22 cellular contexts compared by ENCODE assay signal in the genomic region with DNA sequence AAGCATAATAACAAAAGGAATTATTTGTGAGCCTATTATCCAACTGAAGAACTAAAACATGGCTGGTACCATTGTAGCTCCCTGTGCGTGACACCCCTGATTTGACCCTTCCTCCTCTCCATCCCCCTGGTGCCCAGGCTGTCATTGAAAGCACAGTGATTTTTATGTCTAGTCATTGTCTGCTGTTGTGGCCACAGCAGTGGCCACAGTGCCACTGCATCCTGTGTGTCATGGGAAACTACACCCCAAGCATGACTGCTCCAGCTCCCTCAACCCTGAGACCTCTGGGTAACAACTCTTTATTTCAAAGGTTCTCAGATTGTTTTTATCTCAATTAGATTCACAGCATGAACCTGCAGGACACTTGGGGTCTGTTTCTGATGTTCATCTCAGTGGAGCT. TPM values are rescaled to one million over a fixed set of nuclear protein-coding genes. Genes with fewer than 3 reads are reported as not detected.
DNase-seq lines count a peak whose midpoint lies in the region; ATAC-seq, FAIRE-seq and TF ChIP-seq lines count a peak whose summit lies in the region.
"Had no signal": no experiment of that assay in that cellular context is flagged by ENCODE, and none has a peak within 500 bp of the region (broad histone marks: within the 10 kb centered on the region; RNA-seq: fewer than 3 reads in every experiment).

No MANE protein-coding gene starts in this region.

- no peak for FAIRE-seq in A549 (lab: Jason Lieb, UNC)
- FAIRE-seq: GM12891 had no signal

- H3K36me3 Mint-ChIP-seq in T-helper 1 cell treated with Interleukin-12 subunit alpha and Interleukin-12 subunit beta and Interleukin-4 antibody, amounts not matched to agents 30 μg/mL and 1 μg/mL, for 36 hours (ENCODE audit: low read depth) = peaks cover 2% of the 10 kb centered on the region
- no peaks in the 10 kb centered on the region for H3K36me3 Mint-ChIP-seq in activated T-helper 17 cell treated with anti-CD3 and anti-CD28 coated beads, Interleukin-2, amount 50 U/mL, for 72 hours (ENCODE audit: low read depth)
- H3K36me3 Mint-ChIP-seq in neural crest cell (ENCODE audit: low read depth) = no peaks in the 10 kb centered on the region
- H3K36me3 Mint-ChIP-seq: CD14-positive monocyte; CD4-positive, alpha-beta memory T cell had no signal

- no peak for DNase-seq in T-helper 1 cell
- no peak for DNase-seq in A549 (ENCODE audit: low read depth in 1 of 2, low spot score in 1 of 2)
- no peak for DNase-seq in neural crest cell (ENCODE audit: low read depth, low spot score)
- no peak for DNase-seq in spleen
- no peak for DNase-seq in NCI-H1930 (lab: John Stamatoyannopoulos, UW)
- DNase-seq: CD4-positive, alpha-beta memory T cell; DMS153; DMS79; GDM1; GM23248 had no signal

- H3K4me1 Mint-ChIP-seq in T-helper 1 cell treated with Interleukin-12 subunit alpha and Interleukin-12 subunit beta and Interleukin-4 antibody, amounts not matched to agents 30 μg/mL and 1 μg/mL, for 36 hours (ENCODE audit: low read depth) = peaks cover 3% of the 10 kb centered on the region
- no peaks in the 10 kb centered on the region for H3K4me1 Mint-ChIP-seq in activated T-helper 17 cell treated with anti-CD3 and anti-CD28 coated beads, Interleukin-2, amount 50 U/mL, for 72 hours
- H3K4me1 Mint-ChIP-seq in neural crest cell = peaks cover 1% of the 10 kb centered on the region
- H3K4me1 Mint-ChIP-seq: CD14-positive monocyte; CD4-positive, alpha-beta memory T cell had no signal

- POLR2A ChIA-PET in A549 (lab: Yijun Ruan, JAX) = no interaction called here

- peak overlapping the region; percentile 76 for H3K27ac Mint-ChIP-seq in T-helper 1 cell treated with Interleukin-12 subunit alpha and Interleukin-12 subunit beta and Interleukin-4 antibody, amounts not matched to agents 30 μg/mL and 1 μg/mL, for 36 hours
- no peak overlapping the region for H3K27ac Mint-ChIP-seq in activated T-helper 17 cell treated with anti-CD3 and anti-CD28 coated beads, Interleukin-2, amount 50 U/mL, for 72 hours
- H3K27ac Mint-ChIP-seq in neural crest cell (ENCODE audit: unreplicated experiment) = peak overlapping the region; percentile 73
- H3K27ac Mint-ChIP-seq: CD14-positive monocyte had no signal

- no peak for TF ChIP-seq CTCF in A549 (IDR thresholded peaks at IDR 0.05)
- TF ChIP-seq CTCF in neural crest cell (conservative IDR thresholded peaks at IDR 0.05) = no peak
- no peak for TF ChIP-seq CTCF in spleen (IDR thresholded peaks at IDR 0.05 in 8 of 11, conservative IDR thresholded peaks at IDR 0.05 in 3 of 11)

- 89% methylated on average over 1 of the region's 1 CpG for WGBS in A549 (ENCODE audit: missing lambda C conversion rate)
- WGBS in spleen, 5 donors = 89 to 100% (median 93%) methylated on average over 1 of the region's 1 CpG

- H3K4me2 ChIP-seq in A549 = no peak overlapping the region
- H3K4me2 ChIP-seq: BLaER1 had no signal

- TF ChIP-seq RAD21 in A549 (conservative IDR thresholded peaks at IDR 0.05 in 1 of 2, IDR thresholded peaks at IDR 0.05 in 1 of 2) = no peak

- H3K27ac ChIP-seq in A549 (no peak overlapping the region), spleen (no peak overlapping the region)
- H3K27ac ChIP-seq: 22Rv1, BLaER1, GM23248 had no signal

- H3K27me3 ChIP-seq in spleen (replicated peaks in 1 of 7) = peaks cover 0 to 13% (median 0%) of the 10 kb centered on the region in 7 donors
- H3K27me3 ChIP-seq: BLaER1 had no signal

- ATAC-seq in A549 (no peak), GM18873 (IDR thresholded peaks at IDR 0.05; ENCODE audit: low FRiP score, unreplicated experiment) (no peak)
- peak; percentile 39 for ATAC-seq in activated T-helper 17 cell treated with anti-CD3 and anti-CD28 coated beads, Interleukin-2, amount 50 U/mL, for 72 hours (replicated peaks)

- H3K4me3 ChIP-seq in A549 (no peak overlapping the region), spleen (no peak overlapping the region)
- H3K4me3 ChIP-seq: BLaER1, GM23248, HAP-1 had no signal

- H3K36me3 ChIP-seq in spleen = no peaks in the 10 kb centered on the region
- H3K36me3 ChIP-seq: BLaER1, HAP-1 had no signal

- H3K9me3 Mint-ChIP-seq in T-helper 1 cell treated with Interleukin-12 subunit alpha and Interleukin-12 subunit beta and Interleukin-4 antibody, amounts not matched to agents 30 μg/mL and 1 μg/mL, for 36 hours = peaks cover 13% of the 10 kb centered on the region
- peaks cover 4% of the 10 kb centered on the region for H3K9me3 Mint-ChIP-seq in activated T-helper 17 cell treated with anti-CD3 and anti-CD28 coated beads, Interleukin-2, amount 50 U/mL, for 72 hours
- peaks cover 8% of the 10 kb centered on the region for H3K9me3 Mint-ChIP-seq in neural crest cell

- CTCF ChIA-PET in A549 (lab: Yijun Ruan, JAX) = interaction anchor here (0.7 to 2.7 kb wide), 5 partner anchors 10 to 485 kb away, joined by 3 to 8 read pairs (median 3); no protein-coding TSS in a partner anchor

- H3K27me3 Mint-ChIP-seq in T-helper 1 cell treated with Interleukin-12 subunit alpha and Interleukin-12 subunit beta and Interleukin-4 antibody, amounts not matched to agents 30 μg/mL and 1 μg/mL, for 36 hours (ENCODE audit: low read depth) = peaks cover 47% of the 10 kb centered on the region
- H3K27me3 Mint-ChIP-seq in activated T-helper 17 cell treated with anti-CD3 and anti-CD28 coated beads, Interleukin-2, amount 50 U/mL, for 72 hours = peaks cover 15% of the 10 kb centered on the region
- H3K27me3 Mint-ChIP-seq in neural crest cell (ENCODE audit: low read depth) = peaks cover 2% of the 10 kb centered on the region

- H3K4me1 ChIP-seq in A549 (no peaks in the 10 kb centered on the region), spleen (no peaks in the 10 kb centered on the region)
- H3K4me1 ChIP-seq: BLaER1, HAP-1 had no signal

- no peak for TF ChIP-seq EP300 in A549 (IDR thresholded peaks at IDR 0.05)

- TF ChIP-seq POLR2A in A549 (IDR thresholded peaks at IDR 0.05; ENCODE audit: low read length) = no peak
- TF ChIP-seq POLR2A in spleen (IDR thresholded peaks at IDR 0.05) = no peak

- H3K4me3 Mint-ChIP-seq in T-helper 1 cell treated with Interleukin-12 subunit alpha and Interleukin-12 subunit beta and Interleukin-4 antibody, amounts not matched to agents 30 μg/mL and 1 μg/mL, for 36 hours = no peak overlapping the region
- H3K4me3 Mint-ChIP-seq in activated T-helper 17 cell treated with anti-CD3 and anti-CD28 coated beads, Interleukin-2, amount 50 U/mL, for 72 hours = no peak overlapping the region
- no peak overlapping the region for H3K4me3 Mint-ChIP-seq in neural crest cell
- H3K4me3 Mint-ChIP-seq: CD14-positive monocyte; CD4-positive, alpha-beta memory T cell had no signal

- intact Hi-C loops in spleen (cut with DNase I; ENCODE audit: low total_unique reads) = no loop called here

- H3K9me3 ChIP-seq in A549 = 0 out of 3 replicates have a peak, but pooled peaks cover 3% of the 10 kb centered on the region
- H3K9me3 ChIP-seq in spleen = peaks cover 0 to 19% (median 14%) of the 10 kb centered on the region in 8 donors
- H3K9me3 ChIP-seq: HAP-1 had no signal

TF ChIP-seq in A549, 52 proteins besides CTCF, POLR2A, EP300 and RAD21:
- TF ChIP-seq MAFK (IDR thresholded peaks at IDR 0.05; ENCODE audit: partially characterized antibody) (peak; percentile 41), EHF (CRISPR knock-in tag; IDR thresholded peaks at IDR 0.05) (no peak)

RNA-seq across cellular contexts. Expression of a gene that starts 52.0 kb away (rescaled TPM):
- 70.4 and 78.4 TPM in 2 replicates for polyA plus RNA-seq in A549 (2011; rRNA removed)
- polyA plus RNA-seq in A549 (2012; cell fraction: cytosol; rRNA removed) = 34.5 and 42.0 TPM in 2 replicates
- 17.5 and 18.4 TPM in 2 replicates for polyA plus RNA-seq in A549 (2012; cell fraction: nucleus; rRNA removed)
- 62.8 to 66.4 TPM (median 63.9 TPM) in 3 replicates for polyA plus RNA-seq in A549 (2017; fragmentation: RNase III; extraction: RNeasy Plus Mini Kit Qiagen cat#74134 plus additional on column Dnase treatment)
- 16.7 and 17.8 TPM in 2 replicates for polyA minus RNA-seq in A549 (2011; rRNA and poly(A)+ RNA removed)
- 10 to 100 TPM; 12.1 to 19.1 TPM for total RNA-seq in activated T-helper 17 cell treated with anti-CD3 and anti-CD28 coated beads, Interleukin-2, amount 50 U/mL, for 72 hours
- 35.8 and 36.6 TPM in 2 replicates for total RNA-seq in neural crest cell
- total RNA-seq in spleen = 10 to 100 TPM; 17.2 to 29.6 (median 19.3) TPM
- polyA plus RNA-seq in spleen = 1 to 10 TPM; 2.6 to 5.9 (median 3.6) TPM

RNA-seq across cellular contexts. Expression of a gene that starts 52.1 kb away (rescaled TPM):
- polyA plus RNA-seq in A549 (2011; rRNA removed) (3.2 TPM in 2 replicates), A549 (2017; fragmentation: RNase III; extraction: RNeasy Plus Mini Kit Qiagen cat#74134 plus additional on column Dnase treatment) (0.29 to 0.62 TPM (median 0.52 TPM) in 3 replicates), spleen (not detected)
- polyA plus RNA-seq in A549 (2012; cell fraction: cytosol; rRNA removed) = 0.85 and 1.0 TPM in 2 replicates
- 1.3 TPM in 2 replicates for polyA plus RNA-seq in A549 (2012; cell fraction: nucleus; rRNA removed)
- 2.2 and 3.3 TPM in 2 replicates for polyA minus RNA-seq in A549 (2011; rRNA and poly(A)+ RNA removed)
- not detected for total RNA-seq in activated T-helper 17 cell treated with anti-CD3 and anti-CD28 coated beads, Interleukin-2, amount 50 U/mL, for 72 hours
- total RNA-seq in neural crest cell (not detected in 2 replicates), spleen (not detected)
- total RNA-seq: A673; CD4-positive, alpha-beta memory T cell; Daoy; GM23248; H4 had no signal
- polyA plus RNA-seq: AG04450; CD14-positive monocyte; CD4-positive, alpha-beta memory T cell; GM23248 had no signal
